15 cellular contexts compared by ENCODE assay signal in the genomic region with DNA sequence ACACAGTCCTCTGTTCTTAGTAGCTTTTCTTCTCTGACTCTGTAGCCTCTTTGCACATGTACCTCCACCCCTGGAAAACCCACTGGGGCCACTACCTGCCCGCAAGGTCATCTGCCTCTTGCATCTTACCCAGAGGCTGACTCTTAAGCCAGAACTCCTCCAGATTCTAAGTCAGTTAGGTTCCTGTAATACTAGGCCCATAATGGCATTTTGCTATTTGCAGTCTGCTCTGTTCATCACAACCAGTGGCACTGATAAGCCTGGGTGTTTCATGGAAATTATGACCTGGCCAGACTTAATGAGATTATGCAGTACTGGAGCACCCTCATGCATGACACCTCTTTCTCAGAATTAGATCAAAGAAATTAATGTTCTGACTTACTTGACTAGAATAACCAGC. TPM values are rescaled to one million over a fixed set of nuclear protein-coding genes. Genes with fewer than 3 reads are reported as not detected.
A peak's percentile ranks its signal among the peaks of the same experiment; 100 is the strongest.
DNase-seq lines count a peak whose midpoint lies in the region; ATAC-seq and TF ChIP-seq lines count a peak whose summit lies in the region.
"Had no signal": no experiment of that assay in that cellular context is flagged by ENCODE, and none has a peak within 500 bp of the region (broad histone marks: within the 10 kb centered on the region; RNA-seq: fewer than 3 reads in every experiment).

No MANE protein-coding gene starts in this region.

- DNase-seq in activated T-cell treated with anti-CD3 and anti-CD28 coated beads for 24 hours (ENCODE audit: low read depth), result peak; percentile 38
- no peak for DNase-seq in activated T-cell treated with anti-CD3 and anti-CD28 coated beads, Interleukin-2, amount 50 U/mL, for 1 hour
- DNase-seq in stimulated activated CD4-positive, alpha-beta T cell treated with anti-CD3 and anti-CD28 coated beads, Interleukin-15, amount 100 ng/mL, for 48 hours (ENCODE audit: low read depth in 2 of 2), result peak; percentile 39 to 40
- DNase-seq in stimulated activated naive CD8-positive, alpha-beta T cell treated with anti-CD3 and anti-CD28 coated beads, Interleukin-15, amount 100 ng/mL, for 72 hours, result peak; percentile 20 to 35
- no peak for DNase-seq in transverse colon
- DNase-seq: activated B cell treated with CpG ODN at 0.5 μM for 24 hours, amygdala, mesendoderm, NCI-H1694, NCI-H510A had no signal

- H3K27me3 Mint-ChIP-seq in activated T-helper 17 cell treated with anti-CD3 and anti-CD28 coated beads, Interleukin-2, amount 50 U/mL, for 72 hours, result peaks cover 4% of the 10 kb centered on the region
- H3K27me3 Mint-ChIP-seq in stimulated activated naive CD8-positive, alpha-beta T cell treated with anti-CD3 and anti-CD28 coated beads, Interleukin-15, amount 100 ng/mL, for 72 hours, result no peaks in the 10 kb centered on the region

- peaks cover 26% of the 10 kb centered on the region for H3K4me1 Mint-ChIP-seq in activated T-helper 17 cell treated with anti-CD3 and anti-CD28 coated beads, Interleukin-2, amount 50 U/mL, for 72 hours
- H3K4me1 Mint-ChIP-seq in stimulated activated naive CD8-positive, alpha-beta T cell treated with anti-CD3 and anti-CD28 coated beads, Interleukin-15, amount 100 ng/mL, for 72 hours, result peaks cover 43% of the 10 kb centered on the region
- H3K4me1 Mint-ChIP-seq: activated B cell treated with CpG ODN at 0.5 μM for 24 hours had no signal

- H3K27ac ChIP-seq in transverse colon, result no peak overlapping the region

- no peaks in the 10 kb centered on the region for H3K9me3 Mint-ChIP-seq in activated T-helper 17 cell treated with anti-CD3 and anti-CD28 coated beads, Interleukin-2, amount 50 U/mL, for 72 hours
- H3K9me3 Mint-ChIP-seq in stimulated activated naive CD8-positive, alpha-beta T cell treated with anti-CD3 and anti-CD28 coated beads, Interleukin-15, amount 100 ng/mL, for 72 hours, result peaks cover 4 to 9% of the 10 kb centered on the region in 2 donors

- TF ChIP-seq EP300 in transverse colon (IDR thresholded peaks at IDR 0.05; ENCODE audit: low read depth), result no peak

- no peaks in the 10 kb centered on the region for H3K27me3 ChIP-seq in transverse colon

- no peak for TF ChIP-seq POLR2A in transverse colon (IDR thresholded peaks at IDR 0.05)

- ATAC-seq in activated T-helper 17 cell treated with anti-CD3 and anti-CD28 coated beads, Interleukin-2, amount 50 U/mL, for 72 hours (replicated peaks), result peak; percentile 66
- peak; percentile 69 for ATAC-seq in stimulated activated naive CD8-positive, alpha-beta T cell treated with anti-CD3 and anti-CD28 coated beads, Interleukin-15, amount 100 ng/mL, for 72 hours
- ATAC-seq in HG03280 (IDR thresholded peaks at IDR 0.05; ENCODE audit: unreplicated experiment), result no peak
- no peak for ATAC-seq in GM18858 (IDR thresholded peaks at IDR 0.05; ENCODE audit: unreplicated experiment)
- ATAC-seq: GM12878, sciatic nerve had no signal

- peak overlapping the region; percentile 97 for H3K27ac Mint-ChIP-seq in activated T-helper 17 cell treated with anti-CD3 and anti-CD28 coated beads, Interleukin-2, amount 50 U/mL, for 72 hours
- H3K27ac Mint-ChIP-seq in stimulated activated naive CD8-positive, alpha-beta T cell treated with anti-CD3 and anti-CD28 coated beads, Interleukin-15, amount 100 ng/mL, for 72 hours, result peak overlapping the region; percentile 75 to 92
- H3K27ac Mint-ChIP-seq: activated B cell treated with CpG ODN at 0.5 μM for 24 hours had no signal

- H3K4me1 ChIP-seq in transverse colon, result peaks cover 0 to 4% (median 0%) of the 10 kb centered on the region in 4 donors

- intact Hi-C loops in transverse colon (cut with DNase I; ENCODE audit: low total_unique reads), result no loop called here

- WGBS in transverse colon (ENCODE audit: low coverage in 1 of 2), 2 donors, result 88% methylated on average over 1 of the region's 1 CpG; no CpG with 5 or more reads in 1 of the 2 donors

- no peaks in the 10 kb centered on the region for H3K36me3 ChIP-seq in transverse colon

- H3K9me3 ChIP-seq in transverse colon, result no peaks in the 10 kb centered on the region

- no peak overlapping the region for H3K4me3 ChIP-seq in transverse colon
- H3K4me3 ChIP-seq: GM12878 had no signal

- peak overlapping the region; percentile 63 for H3K4me3 Mint-ChIP-seq in activated T-helper 17 cell treated with anti-CD3 and anti-CD28 coated beads, Interleukin-2, amount 50 U/mL, for 72 hours
- H3K4me3 Mint-ChIP-seq in stimulated activated naive CD8-positive, alpha-beta T cell treated with anti-CD3 and anti-CD28 coated beads, Interleukin-15, amount 100 ng/mL, for 72 hours, result peak overlapping the region; percentile 52 to 55
- H3K4me3 Mint-ChIP-seq: activated B cell treated with CpG ODN at 0.5 μM for 24 hours had no signal

- peaks cover 19% of the 10 kb centered on the region for H3K36me3 Mint-ChIP-seq in activated T-helper 17 cell treated with anti-CD3 and anti-CD28 coated beads, Interleukin-2, amount 50 U/mL, for 72 hours (ENCODE audit: low read depth)

- in situ Hi-C loops in transverse colon (cut with MboI; ENCODE audit: low pct_ligation_motif_present in 1 of 4, low pct_unique_long_range_greater_than_20kb in 1 of 4, low sequenced_read_pairs in 3 of 4), result loop anchor here in 2 of 4 donors (25.0 kb wide), 2 partner anchors 97 to 422 kb away; no protein-coding TSS in a partner anchor

- TF ChIP-seq CTCF in transverse colon (IDR thresholded peaks at IDR 0.05), result no peak

RNA-seq across cellular contexts. Expression of gene ATG7, which starts 31.7 kb away (rescaled TPM):
- total RNA-seq in activated T-helper 17 cell treated with anti-CD3 and anti-CD28 coated beads, Interleukin-2, amount 50 U/mL, for 72 hours, result 10 to 100 TPM; 34.6 to 37.7 TPM
- total RNA-seq in transverse colon, result 100 to 1,000 TPM in 1 of 4 donors, 10 to 100 TPM in 3; 44.5 to 122 (median 75.0) TPM

Comparison
In these comparisons a context has a peak if more than half of its experiments do, and no peak if none do; other contexts are left out.
1. DNase-seq: peak in activated T-cell treated with anti-CD3 and anti-CD28 coated beads for 24 hours (single experiment), stimulated activated CD4-positive, alpha-beta T cell treated with anti-CD3 and anti-CD28 coated beads, Interleukin-15, amount 100 ng/mL, for 48 hours (2 of 2) and stimulated activated naive CD8-positive, alpha-beta T cell treated with anti-CD3 and anti-CD28 coated beads, Interleukin-15, amount 100 ng/mL, for 72 hours (2 of 2); none in activated T-cell treated with anti-CD3 and anti-CD28 coated beads, Interleukin-2, amount 50 U/mL, for 1 hour (single experiment) and transverse colon (single experiment).
2. ATAC-seq: peak in activated T-helper 17 cell treated with anti-CD3 and anti-CD28 coated beads, Interleukin-2, amount 50 U/mL, for 72 hours (single experiment) and stimulated activated naive CD8-positive, alpha-beta T cell treated with anti-CD3 and anti-CD28 coated beads, Interleukin-15, amount 100 ng/mL, for 72 hours (single experiment); none in HG03280 (single experiment) and GM18858 (single experiment).